In genomic region chr5:89417990-89418820, GRCh38 we compare ENCODE assay signal across 16 cellular contexts.
DNase-seq lines count a peak whose midpoint lies in the region; TF ChIP-seq lines count a peak whose summit lies in the region.
"Had no signal": no experiment of that assay in that cellular context is flagged by ENCODE, and none has a peak within 500 bp of the region (broad histone marks: within the 10 kb centered on the region; RNA-seq: fewer than 3 reads in every experiment).

No MANE protein-coding gene starts in this region.

- peaks cover 31% of the 10 kb centered on the region for H3K4me1 Mint-ChIP-seq in chondrocyte (ENCODE audit: low read depth)

- TF ChIP-seq CTCF in GM12872 (IDR thresholded peaks at IDR 0.05; ENCODE audit: insufficient read depth, low read depth, low read length) (0 out of 3 replicates have a peak, but pooled peaks have one; percentile 23), chondrocyte (IDR thresholded peaks at IDR 0.05) (peak; percentile 27), neutrophil (IDR thresholded peaks at IDR 0.05) (no peak), GM13976 (IDR thresholded peaks at IDR 0.05; ENCODE audit: borderline replicate concordance, control extremely low read depth, extremely low read depth, insufficient read depth, missing control alignments) (no peak)

- in situ Hi-C loops in GM13976 (cut with MboI; ENCODE audit: low sequenced_read_pairs, unreplicated experiment) = no loop called here

- DNase-seq in NOMO-1 (lab: John Stamatoyannopoulos, UW; ENCODE audit: unreplicated experiment in 2 of 2) (peak; percentile 16 to 63), chondrocyte (ENCODE audit: low spot score) (no peak), GM13976 (ENCODE audit: low spot score) (no peak), NCI-H146 treated with DMSO at 0.1 percent for 48 hours (lab: John Stamatoyannopoulos, UW; ENCODE audit: unreplicated experiment) (no peak), hepatic stellate cell (ENCODE audit: low spot score) (no peak)
- no peak for DNase-seq in activated CD4-positive, alpha-beta T cell treated with anti-CD3 and anti-CD28 coated beads, Interleukin-2, amount 50 U/mL, for 48 hours
- DNase-seq: activated naive CD4-positive, alpha-beta T cell treated with Interleukin-2 at 50 U/mL for 16 hours; CD4-positive, alpha-beta T cell; NCI-H1048; nucleus accumbens had no signal

- peak overlapping the region; percentile 96 for H3K27ac ChIP-seq in neutrophil
- H3K27ac ChIP-seq: breast epithelium, hepatocyte, suprapubic skin had no signal

- no peaks in the 10 kb centered on the region for H3K9me3 ChIP-seq in neutrophil
- H3K9me3 ChIP-seq: breast epithelium, suprapubic skin had no signal

- peak overlapping the region in 1 of 2 experiments; percentile 28 for H3K4me3 ChIP-seq in neutrophil (ENCODE audit: low read depth in 1 of 2, low read length in 1 of 2)
- H3K4me3 ChIP-seq: breast epithelium, hepatocyte, smooth muscle cell, suprapubic skin had no signal

- no peaks in the 10 kb centered on the region for H3K27me3 Mint-ChIP-seq in chondrocyte (ENCODE audit: low read depth)
- H3K27me3 Mint-ChIP-seq: CD4-positive, alpha-beta T cell had no signal

- no peak overlapping the region for H3K27ac Mint-ChIP-seq in chondrocyte (ENCODE audit: unreplicated experiment)
- H3K27ac Mint-ChIP-seq: CD4-positive, alpha-beta T cell had no signal

- no peaks in the 10 kb centered on the region for H3K27me3 ChIP-seq in neutrophil
- H3K27me3 ChIP-seq: breast epithelium, hepatocyte, suprapubic skin had no signal

- peaks cover 15% of the 10 kb centered on the region for H3K9me3 Mint-ChIP-seq in chondrocyte (ENCODE audit: low read depth)

- H3K4me1 ChIP-seq in neutrophil (ENCODE audit: control insufficient read depth in 1 of 2, insufficient read depth in 1 of 2, low read depth in 1 of 2, low read length in 1 of 2) = peaks cover 43 to 50% of the 10 kb centered on the region in 2 experiments
- H3K4me1 ChIP-seq: breast epithelium had no signal

- no peaks in the 10 kb centered on the region for H3K36me3 ChIP-seq in neutrophil
- H3K36me3 ChIP-seq: breast epithelium, suprapubic skin had no signal

- H3K36me3 Mint-ChIP-seq in chondrocyte (ENCODE audit: low read depth) = no peaks in the 10 kb centered on the region

- no peak overlapping the region for H3K4me3 Mint-ChIP-seq in chondrocyte (ENCODE audit: unreplicated experiment)
- H3K4me3 Mint-ChIP-seq: CD4-positive, alpha-beta T cell had no signal

Comparison
In these comparisons a context has a peak if more than half of its experiments do, and no peak if none do; other contexts are left out.
1. CTCF ChIP-seq: peak in GM12872 (single experiment) and chondrocyte (single experiment); none in neutrophil (single experiment) and GM13976 (single experiment).
2. DNase-seq: peak in NOMO-1 (2 of 2); none in chondrocyte (single experiment), activated CD4-positive, alpha-beta T cell treated with anti-CD3 and anti-CD28 coated beads, Interleukin-2, amount 50 U/mL, for 48 hours (0 of 2), GM13976 (single experiment), NCI-H146 treated with DMSO at 0.1 percent for 48 hours (single experiment) and hepatic stellate cell (single experiment).